10 cellular contexts compared by ENCODE assay signal in the genomic region with DNA sequence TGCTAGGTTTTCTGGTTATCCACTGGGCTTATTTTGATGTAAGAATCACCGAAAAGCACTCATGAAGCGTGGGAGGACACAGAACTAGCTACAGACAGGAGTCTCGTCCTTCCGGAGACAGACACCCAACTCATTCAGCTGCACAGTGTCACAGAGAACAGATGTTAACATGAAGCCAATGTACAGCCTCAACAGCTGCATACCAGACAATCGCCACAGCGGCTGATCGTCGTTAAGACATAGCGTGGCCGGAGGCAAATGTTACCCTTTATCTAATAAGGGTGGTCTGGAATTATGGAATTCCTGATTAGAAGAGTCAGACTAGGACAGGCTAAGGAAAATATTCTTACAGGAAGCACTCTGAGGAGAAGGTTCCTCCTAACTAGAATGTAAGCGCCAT. TPM values are rescaled to one million over a fixed set of nuclear protein-coding genes. Genes with fewer than 3 reads are reported as not detected.
DNase-seq lines count a peak whose midpoint lies in the region; ATAC-seq, FAIRE-seq and TF ChIP-seq lines count a peak whose summit lies in the region.
"Had no signal": no experiment of that assay in that cellular context is flagged by ENCODE, and none has a peak within 500 bp of the region (broad histone marks: within the 10 kb centered on the region; RNA-seq: fewer than 3 reads in every experiment).

No MANE protein-coding gene starts in this region.

- WGBS in mesodermal cell (ENCODE audit: insufficient coverage in 2 of 2), 2 experiments: 83 to 95% methylated on average over 5 to 8 of the region's 11 CpGs
- 70% methylated on average over 11 of the region's 11 CpGs for WGBS in suprapubic skin
- WGBS in prostate gland: 95% methylated on average over 11 of the region's 11 CpGs

- TF ChIP-seq POLR2A in suprapubic skin (IDR thresholded peaks at IDR 0.05) (no peak), prostate gland (IDR thresholded peaks at IDR 0.05) (no peak)

- CTCF ChIA-PET in activated naive CD4-positive, alpha-beta T cell treated with anti-CD3 and anti-CD28 coated beads, Interleukin-2, amount 10 ng/mL, durations not matched to agents 7 days and 5 days (lab: Charles Lee): no interaction called here

- peaks cover 3% of the 10 kb centered on the region for H3K4me1 Mint-ChIP-seq in activated naive CD4-positive, alpha-beta T cell treated with anti-CD3 and anti-CD28 coated beads, Interleukin-2, amount 10 ng/mL, durations not matched to agents 7 days and 5 days
- H3K4me1 Mint-ChIP-seq in activated T-helper 17 cell treated with anti-CD3 and anti-CD28 coated beads, Interleukin-2, amount 50 U/mL, for 72 hours: no peaks in the 10 kb centered on the region

- no peak for TF ChIP-seq CTCF in suprapubic skin (IDR thresholded peaks at IDR 0.05)
- TF ChIP-seq CTCF in D721Med (IDR thresholded peaks at IDR 0.05; ENCODE audit: insufficient read depth, missing control alignments): no peak
- TF ChIP-seq CTCF in prostate gland (IDR thresholded peaks at IDR 0.05): no peak

- H3K4me3 ChIP-seq in mesodermal cell (ENCODE audit: extremely low read depth, insufficient read depth, low read length, poor library complexity, severe bottlenecking) (peak overlapping the region; percentile 48), suprapubic skin (peak overlapping the region; percentile 69), prostate gland (no peak overlapping the region)

- FAIRE-seq in D721Med (lab: Jason Lieb, UNC): no peak

- H3K27ac Mint-ChIP-seq in activated naive CD4-positive, alpha-beta T cell treated with anti-CD3 and anti-CD28 coated beads, Interleukin-2, amount 10 ng/mL, durations not matched to agents 7 days and 5 days: no peak overlapping the region
- H3K27ac Mint-ChIP-seq in activated T-helper 17 cell treated with anti-CD3 and anti-CD28 coated beads, Interleukin-2, amount 50 U/mL, for 72 hours: no peak overlapping the region

- peaks cover 6% of the 10 kb centered on the region for H3K9me3 ChIP-seq in mesodermal cell (ENCODE audit: control insufficient read depth, low read length)
- no peaks in the 10 kb centered on the region for H3K9me3 ChIP-seq in suprapubic skin
- H3K9me3 ChIP-seq in prostate gland: no peaks in the 10 kb centered on the region

- TF ChIP-seq EP300 in suprapubic skin (IDR thresholded peaks at IDR 0.05): no peak

- DNase-seq in activated naive CD4-positive, alpha-beta T cell treated with anti-CD3 and anti-CD28 coated beads, Interleukin-2, amount 10 ng/mL, durations not matched to agents 7 days and 5 days: no peak
- DNase-seq in activated naive CD4-positive, alpha-beta T cell treated with Interleukin-2 at 50 U/mL for 16 hours: no peak
- no peak for DNase-seq in suprapubic skin (ENCODE audit: low spot score in 2 of 2)
- no peak for DNase-seq in D721Med (ENCODE audit: insufficient read length, low spot score)
- no peak for DNase-seq in prostate gland (ENCODE audit: low spot score)
- DNase-seq: GOT3, NCI-H1694 treated with DMSO at 0.1 percent for 48 hours had no signal

- H3K9me3 Mint-ChIP-seq in activated naive CD4-positive, alpha-beta T cell treated with anti-CD3 and anti-CD28 coated beads, Interleukin-2, amount 10 ng/mL, durations not matched to agents 7 days and 5 days: no peaks in the 10 kb centered on the region
- H3K9me3 Mint-ChIP-seq in activated T-helper 17 cell treated with anti-CD3 and anti-CD28 coated beads, Interleukin-2, amount 50 U/mL, for 72 hours: no peaks in the 10 kb centered on the region

- H3K27ac ChIP-seq in mesodermal cell (ENCODE audit: low read depth, low read length, severe bottlenecking) (no peak overlapping the region), suprapubic skin (no peak overlapping the region), prostate gland (peak overlapping the region in 1 of 2 donors; percentile 88)

- H3K4me1 ChIP-seq in mesodermal cell (ENCODE audit: control insufficient read depth, insufficient read depth, low read length, poor library complexity, severe bottlenecking) (no peaks in the 10 kb centered on the region), suprapubic skin (peaks cover 10% of the 10 kb centered on the region), prostate gland (replicated peaks) (no peaks in the 10 kb centered on the region)

- peaks cover 5% of the 10 kb centered on the region for H3K36me3 ChIP-seq in mesodermal cell (ENCODE audit: control insufficient read depth, insufficient read depth, low read length)
- H3K36me3 ChIP-seq in suprapubic skin: no peaks in the 10 kb centered on the region
- no peaks in the 10 kb centered on the region for H3K36me3 ChIP-seq in prostate gland

- peaks cover 3% of the 10 kb centered on the region for H3K36me3 Mint-ChIP-seq in activated naive CD4-positive, alpha-beta T cell treated with anti-CD3 and anti-CD28 coated beads, Interleukin-2, amount 10 ng/mL, durations not matched to agents 7 days and 5 days
- peaks cover 4% of the 10 kb centered on the region for H3K36me3 Mint-ChIP-seq in activated T-helper 17 cell treated with anti-CD3 and anti-CD28 coated beads, Interleukin-2, amount 50 U/mL, for 72 hours (ENCODE audit: low read depth)

- intact Hi-C loops in prostate gland (cut with DNase I): loop anchor here (10.0 kb wide), 1 partner anchor 184 kb away; a partner anchor contains a TSS

- H3K4me3 Mint-ChIP-seq in activated naive CD4-positive, alpha-beta T cell treated with anti-CD3 and anti-CD28 coated beads, Interleukin-2, amount 10 ng/mL, durations not matched to agents 7 days and 5 days: peak overlapping the region; percentile 50
- H3K4me3 Mint-ChIP-seq in activated T-helper 17 cell treated with anti-CD3 and anti-CD28 coated beads, Interleukin-2, amount 50 U/mL, for 72 hours: peak overlapping the region; percentile 61

- H3K27me3 Mint-ChIP-seq in activated naive CD4-positive, alpha-beta T cell treated with anti-CD3 and anti-CD28 coated beads, Interleukin-2, amount 10 ng/mL, durations not matched to agents 7 days and 5 days: peaks cover 34% of the 10 kb centered on the region
- peaks cover 17% of the 10 kb centered on the region for H3K27me3 Mint-ChIP-seq in activated T-helper 17 cell treated with anti-CD3 and anti-CD28 coated beads, Interleukin-2, amount 50 U/mL, for 72 hours

- H3K27me3 ChIP-seq in suprapubic skin (no peaks in the 10 kb centered on the region), prostate gland (replicated peaks; ENCODE audit: insufficient read depth) (no peaks in the 10 kb centered on the region)

- no peak for ATAC-seq in activated T-helper 17 cell treated with anti-CD3 and anti-CD28 coated beads, Interleukin-2, amount 50 U/mL, for 72 hours (replicated peaks)
- ATAC-seq in GM21529 (IDR thresholded peaks at IDR 0.05; ENCODE audit: unreplicated experiment): no peak

RNA-seq across cellular contexts. Expression of a gene that starts 1.2 kb away (rescaled TPM):
- total RNA-seq in activated T-helper 17 cell treated with anti-CD3 and anti-CD28 coated beads, Interleukin-2, amount 50 U/mL, for 72 hours: not detected
- 9.8 TPM for polyA plus RNA-seq in mesodermal cell (2013, experiment 1 of 2)
- polyA plus RNA-seq in mesodermal cell (2013, experiment 2 of 2): 12.1 TPM
- total RNA-seq in suprapubic skin: 1 to 10 TPM; 1.1 to 3.3 (median 2.8) TPM
- 10 to 100 TPM in 1 of 2 donors, 1 to 10 TPM in 1; 7.2 to 12.3 TPM for total RNA-seq in prostate gland

Comparison
In these comparisons a context has a peak if more than half of its experiments do, and no peak if none do; other contexts are left out.
1. H3K4me3 ChIP-seq: peak in mesodermal cell (single experiment) and suprapubic skin (single experiment); none in prostate gland (0 of 2).